ENCODE assay signal across 13 cellular contexts in the genomic region with DNA sequence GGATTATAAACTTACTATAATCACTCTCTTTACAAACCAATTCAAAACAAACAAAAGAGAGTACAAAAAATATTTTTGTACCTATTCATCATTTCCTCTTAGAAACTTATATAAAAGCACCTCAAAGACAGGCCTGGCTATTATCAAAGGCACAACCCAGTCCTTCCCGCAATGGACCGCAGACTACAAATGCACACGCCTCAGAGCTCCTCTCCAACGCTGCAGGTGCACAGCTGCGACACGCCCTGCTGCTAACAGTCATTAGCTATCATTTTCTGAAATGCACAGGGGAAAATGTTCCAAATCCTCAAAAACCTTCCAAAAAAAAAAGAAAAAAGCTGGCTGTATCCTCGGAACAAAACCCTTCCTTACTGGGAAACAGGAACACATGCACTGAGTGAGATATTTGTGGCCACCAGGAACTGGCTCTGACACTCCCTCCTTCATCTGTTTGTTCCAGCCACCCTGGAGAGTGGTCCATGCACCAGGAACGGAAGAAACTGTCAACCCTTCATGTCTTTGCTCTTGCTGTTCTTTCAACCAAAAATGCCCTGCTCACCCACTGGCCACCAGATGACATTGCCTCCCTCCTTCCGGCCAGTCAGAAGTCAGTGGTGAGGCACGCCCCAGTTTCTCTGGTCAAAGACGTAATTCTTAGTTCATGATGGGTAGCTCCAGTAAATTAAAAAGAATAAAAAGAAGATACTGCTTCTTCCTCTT. TPM values are rescaled to one million over a fixed set of nuclear protein-coding genes. Genes with fewer than 3 reads are reported as not detected.
DNase-seq lines count a peak whose midpoint lies in the region; ATAC-seq and TF ChIP-seq lines count a peak whose summit lies in the region.
"Had no signal": no experiment of that assay in that cellular context is flagged by ENCODE, and none has a peak within 500 bp of the region (broad histone marks: within the 10 kb centered on the region; RNA-seq: fewer than 3 reads in every experiment).

No MANE protein-coding gene starts in this region.

- H3K4me3 Mint-ChIP-seq in CD4-positive, CD25-positive, alpha-beta regulatory T cell = peak overlapping the region in 3 of 4 donors; percentile 3 to 38 (median 8)

- no peak for TF ChIP-seq POLR2A in right lobe of liver (IDR thresholded peaks at IDR 0.05)

- peaks cover 85% of the 10 kb centered on the region for H3K79me2 ChIP-seq in OCI-LY7 (ENCODE audit: insufficient read depth, low read depth, low read length)

- no peaks in the 10 kb centered on the region for H3K9me3 ChIP-seq in CD4-positive, CD25-positive, alpha-beta regulatory T cell (ENCODE audit: control insufficient read depth in 2 of 2, low read length in 2 of 2)
- H3K9me3 ChIP-seq in OCI-LY7 (ENCODE audit: low read length) (no peaks in the 10 kb centered on the region), right lobe of liver (no peaks in the 10 kb centered on the region)
- H3K9me3 ChIP-seq: upper lobe of left lung had no signal

- no peak overlapping the region for H3K4me3 ChIP-seq in CD4-positive, CD25-positive, alpha-beta regulatory T cell (ENCODE audit: low read depth, low read length)
- H3K4me3 ChIP-seq in OCI-LY7 (ENCODE audit: low read depth, low read length, poor library complexity, severe bottlenecking) (peak overlapping the region; percentile 29), right lobe of liver (no peak overlapping the region)
- H3K4me3 ChIP-seq: upper lobe of left lung had no signal

- H3K9me2 ChIP-seq in OCI-LY7 (ENCODE audit: insufficient read depth, low read length) = no peaks in the 10 kb centered on the region

- intact Hi-C loops in OCI-LY7 (cut with micrococcal nuclease; ENCODE audit: unreplicated experiment) (no loop called here), left ventricle myocardium superior (cut with micrococcal nuclease) (no loop called here), right lobe of liver (cut with DNase I) (no loop called here)

- no peaks in the 10 kb centered on the region for H3K27me3 Mint-ChIP-seq in CD4-positive, CD25-positive, alpha-beta regulatory T cell

- H3K27ac Mint-ChIP-seq in CD4-positive, CD25-positive, alpha-beta regulatory T cell = peak overlapping the region; percentile 32 to 90 (median 84)

- 0 out of 2 replicates have a peak, but pooled peaks have one; percentile 13 for TF ChIP-seq CTCF in OCI-LY7 (conservative IDR thresholded peaks at IDR 0.05; ENCODE audit: low read length)
- no peak for TF ChIP-seq CTCF in right lobe of liver (IDR thresholded peaks at IDR 0.05)

- H3K27me3 ChIP-seq in CD4-positive, CD25-positive, alpha-beta regulatory T cell (ENCODE audit: control insufficient read depth, insufficient read depth, low read length) = no peaks in the 10 kb centered on the region
- H3K27me3 ChIP-seq in right lobe of liver = no peaks in the 10 kb centered on the region
- H3K27me3 ChIP-seq: upper lobe of left lung had no signal

- H3K9me3 Mint-ChIP-seq in CD4-positive, CD25-positive, alpha-beta regulatory T cell = no peaks in the 10 kb centered on the region

- H3K4me1 ChIP-seq in CD4-positive, CD25-positive, alpha-beta regulatory T cell (ENCODE audit: control insufficient read depth, insufficient read depth, low read length, poor library complexity, severe bottlenecking) = peaks cover 47% of the 10 kb centered on the region
- H3K4me1 ChIP-seq in OCI-LY7 (ENCODE audit: insufficient read depth, low read length, poor library complexity, severe bottlenecking) (peaks cover 78% of the 10 kb centered on the region), right lobe of liver (peaks cover 0 to 26% (median 8%) of the 10 kb centered on the region in 4 donors)

- DNase-seq in CD4-positive, CD25-positive, alpha-beta regulatory T cell = no peak
- DNase-seq in OCI-LY7 (ENCODE audit: low spot score) = peak; percentile 78
- DNase-seq in left ventricle myocardium superior = no peak
- DNase-seq in right lobe of liver = no peak
- DNase-seq in NCI-H2029 treated with DMSO at 0.1 percent for 48 hours (lab: John Stamatoyannopoulos, UW) = no peak
- no peak for DNase-seq in SW 1271 (lab: John Stamatoyannopoulos, UW)
- DNase-seq: activated naive CD4-positive, alpha-beta T cell treated with Interleukin-2 at 50 U/mL for 16 hours; DMS153; effector memory CD4-positive, alpha-beta T cell; NCI-H82; upper lobe of left lung had no signal

- peaks cover 7% of the 10 kb centered on the region for H3K36me3 ChIP-seq in CD4-positive, CD25-positive, alpha-beta regulatory T cell (ENCODE audit: control insufficient read depth, insufficient read depth, low read length)
- peaks cover 12% of the 10 kb centered on the region; the same call in 1 of the 2 replicates for H3K36me3 ChIP-seq in OCI-LY7 (ENCODE audit: insufficient read depth, low read length)
- no peaks in the 10 kb centered on the region for H3K36me3 ChIP-seq in right lobe of liver

- 84% methylated on average over 11 of the region's 11 CpGs for WGBS in right lobe of liver (ENCODE audit: insufficient coverage, low coverage, low lambda C conversion rate, missing lambda C conversion rate)

- peaks cover 18% of the 10 kb centered on the region for H3K36me3 Mint-ChIP-seq in CD4-positive, CD25-positive, alpha-beta regulatory T cell

- peak overlapping the region; percentile 70 for H3K4me2 ChIP-seq in OCI-LY7 (ENCODE audit: low read length)

- CTCF ChIA-PET in OCI-LY7 (lab: Charles Lee; ENCODE audit: unreplicated experiment) = interaction anchor here (0.6 to 1.3 kb wide), 3 partner anchors 7 to 19 kb away, joined by 3 read pairs; no protein-coding TSS in a partner anchor

- peaks cover 30% of the 10 kb centered on the region; the same call in 1 of the 2 replicates for H4K20me1 ChIP-seq in OCI-LY7 (ENCODE audit: insufficient read depth, low read length)

- H2AFZ ChIP-seq in OCI-LY7 (ENCODE audit: low read length) = no peak overlapping the region

- H3K4me1 Mint-ChIP-seq in CD4-positive, CD25-positive, alpha-beta regulatory T cell = peaks cover 54 to 93% (median 75%) of the 10 kb centered on the region in 4 donors

- ATAC-seq in CD4-positive, CD25-positive, alpha-beta regulatory T cell (ENCODE audit: low read depth in 2 of 2) = no peak
- ATAC-seq in GM18907 (IDR thresholded peaks at IDR 0.05; ENCODE audit: unreplicated experiment) = peak; percentile 47
- ATAC-seq in left ventricle myocardium superior = peak; percentile 43
- ATAC-seq in right lobe of liver = no peak
- ATAC-seq in GM21515 (IDR thresholded peaks at IDR 0.05; ENCODE audit: unreplicated experiment) = no peak

- BruUV-seq in OCI-LY7 (replicated peaks; lab: Mats Ljungman, UMichigan) = no TSS peak

- no peak overlapping the region for H3K27ac ChIP-seq in CD4-positive, CD25-positive, alpha-beta regulatory T cell (ENCODE audit: insufficient read depth, low read length, poor library complexity, severe bottlenecking)
- peak overlapping the region; percentile 36 for H3K27ac ChIP-seq in OCI-LY7 (ENCODE audit: low read depth, low read length, poor library complexity, severe bottlenecking)
- no peak overlapping the region for H3K27ac ChIP-seq in right lobe of liver
- H3K27ac ChIP-seq: upper lobe of left lung had no signal

- POLR2A ChIA-PET in OCI-LY7 (lab: Charles Lee) = interaction anchor here (0.6 to 1.5 kb wide), 10 partner anchors 8 to 193 kb away, joined by 3 to 4 read pairs (median 3); no protein-coding TSS in a partner anchor

RNA-seq across cellular contexts. Expression of a gene that starts 16.7 kb away (rescaled TPM):
- 63.4 TPM for total RNA-seq in CD4-positive, CD25-positive, alpha-beta regulatory T cell
- polyA plus RNA-seq in CD4-positive, CD25-positive, alpha-beta regulatory T cell = 100 to 1,000 TPM in 2 of 4 donors, 10 to 100 TPM in 2; 96.8 to 112 (median 102) TPM
- total RNA-seq in OCI-LY7 (2014; rRNA removed; shearing (Covaris generic)) = 29.7 and 32.3 TPM in 2 replicates
- total RNA-seq in OCI-LY7 (2022) (31.8 and 37.8 TPM in 2 replicates), left ventricle myocardium superior (33.0 TPM), right lobe of liver (10 to 100 TPM; 16.9 to 29.0 (median 21.3) TPM)

Comparison
In these comparisons a context has a peak if more than half of its experiments do, and no peak if none do; other contexts are left out.
1. ATAC-seq: peak in GM18907 (single experiment) and left ventricle myocardium superior (single experiment); none in CD4-positive, CD25-positive, alpha-beta regulatory T cell (0 of 2), right lobe of liver (0 of 4) and GM21515 (single experiment).